In genomic region chr4:64774626-64775025, GRCh38 we compare ENCODE assay signal across 21 cellular contexts.
DNase-seq lines count a peak whose midpoint lies in the region; ATAC-seq, FAIRE-seq and TF ChIP-seq lines count a peak whose summit lies in the region.
"Had no signal": no experiment of that assay in that cellular context is flagged by ENCODE, and none has a peak within 500 bp of the region (broad histone marks: within the 10 kb centered on the region; RNA-seq: fewer than 3 reads in every experiment).

No MANE protein-coding gene starts in this region.

- no peak for ATAC-seq in sciatic nerve
- ATAC-seq: A549, HCT116 had no signal

- H3K4me3 ChIP-seq in astrocyte of the spinal cord (ENCODE audit: low read depth, low read length): no peak overlapping the region
- no peak overlapping the region for H3K4me3 ChIP-seq in mesenchymal stem cell (ENCODE audit: insufficient read depth in 1 of 2, low read depth in 1 of 2, low read length in 2 of 2)
- H3K4me3 ChIP-seq: A549, BLaER1, MG63, SJCRH30 had no signal

- H2BK15ac ChIP-seq in mesenchymal stem cell (ENCODE audit: low read depth, poor library complexity, severe bottlenecking): no peak overlapping the region

- peak; percentile 16 for FAIRE-seq in D721Med (lab: Jason Lieb, UNC)
- no peak for FAIRE-seq in H54 (lab: Jason Lieb, UNC)
- FAIRE-seq: A549 had no signal

- H2AK5ac ChIP-seq in mesenchymal stem cell (ENCODE audit: low read length, severe bottlenecking): no peak overlapping the region

- H3K9ac ChIP-seq in mesenchymal stem cell (ENCODE audit: low read length): no peak overlapping the region
- H3K9ac ChIP-seq: BLaER1 had no signal

- no peak overlapping the region for H4K8ac ChIP-seq in mesenchymal stem cell (ENCODE audit: low read length)

- H3K4me1 ChIP-seq in mesenchymal stem cell (ENCODE audit: control insufficient read depth, insufficient read depth, low read depth, low read length): no peaks in the 10 kb centered on the region
- H3K4me1 ChIP-seq: A549, BLaER1 had no signal

- CTCF ChIA-PET in HEK293T (lab: Yijun Ruan, JAX): no interaction called here

- H2BK12ac ChIP-seq in mesenchymal stem cell (ENCODE audit: low read length in 2 of 2): no peak overlapping the region

- no peak overlapping the region for H3K14ac ChIP-seq in mesenchymal stem cell (ENCODE audit: low read length in 2 of 2)

- no peak for DNase-seq in D721Med (ENCODE audit: insufficient read length, low spot score)
- peak; percentile 15 for DNase-seq in LHCN-M2 (ENCODE audit: low read depth)
- peak; percentile 63 for DNase-seq in astrocyte of the spinal cord (ENCODE audit: low read depth, low spot score)
- DNase-seq in mesenchymal stem cell: peak; percentile 27
- DNase-seq in HEK293T (ENCODE audit: extremely low spot score): no peak
- no peak for DNase-seq in sciatic nerve (ENCODE audit: low spot score)
- no peak for DNase-seq in effector CD8-positive, alpha-beta T cell (lab: John Stamatoyannopoulos, UW)
- DNase-seq in H54 (ENCODE audit: insufficient read length, low spot score): no peak
- DNase-seq: Calu3; CD4-positive, alpha-beta memory T cell; DMS53; KG1; MG63; NCI-H1092; NCI-H1436 treated with DMSO at 0.1 percent for 48 hours; NCI-H2029; NCI-H526 had no signal

- no peaks in the 10 kb centered on the region for H3K27me3 ChIP-seq in mesenchymal stem cell (ENCODE audit: control insufficient read depth in 1 of 2, insufficient read depth in 1 of 2, low read length in 2 of 2)
- H3K27me3 ChIP-seq: BLaER1, MG63, SJCRH30 had no signal

- WGBS in mesenchymal stem cell: 43% methylated on average over 3 of the region's 3 CpGs

- intact Hi-C loops in sciatic nerve (cut with DNase I): no loop called here

- TF ChIP-seq CTCF in D721Med (IDR thresholded peaks at IDR 0.05; ENCODE audit: insufficient read depth, missing control alignments) (no peak), astrocyte of the spinal cord (IDR thresholded peaks at IDR 0.05; ENCODE audit: low read depth, low read length) (no peak)

- in situ Hi-C loops in astrocyte of the spinal cord (cut with HindIII; ENCODE audit: low sequenced_read_pairs): no loop called here

- POLR2A ChIA-PET in HEK293T (lab: Yijun Ruan, JAX): no interaction called here

- H2BK5ac ChIP-seq in mesenchymal stem cell (ENCODE audit: low read depth, low read length, poor library complexity, severe bottlenecking): no peak overlapping the region

- H2BK120ac ChIP-seq in mesenchymal stem cell (ENCODE audit: low read depth, low read length): no peak overlapping the region

- no peak overlapping the region for H2AFZ ChIP-seq in mesenchymal stem cell (ENCODE audit: low read depth, low read length)

- no peak overlapping the region for H3K27ac ChIP-seq in mesenchymal stem cell (ENCODE audit: low read length, poor library complexity, severe bottlenecking)
- H3K27ac ChIP-seq: A549, BLaER1, SJCRH30 had no signal

- no peak overlapping the region for H3K4ac ChIP-seq in mesenchymal stem cell (ENCODE audit: low read depth in 1 of 2, low read length in 2 of 2)

- no peak for TF ChIP-seq POLR2A in H54 (IDR thresholded peaks at IDR 0.05; ENCODE audit: low read depth, low read length)

- H3K36me3 ChIP-seq in mesenchymal stem cell (ENCODE audit: control insufficient read depth in 1 of 2, insufficient read depth in 2 of 2, low read depth in 1 of 2, low read length in 2 of 2): no peaks in the 10 kb centered on the region
- H3K36me3 ChIP-seq: BLaER1, MG63, SJCRH30 had no signal

- no peak overlapping the region for H3K4me2 ChIP-seq in mesenchymal stem cell (ENCODE audit: low read length, poor library complexity, severe bottlenecking)
- H3K4me2 ChIP-seq: A549, BLaER1 had no signal

- no peak overlapping the region for H3K23ac ChIP-seq in mesenchymal stem cell (ENCODE audit: low read length in 2 of 2)

- H4K91ac ChIP-seq in mesenchymal stem cell (ENCODE audit: low read length): no peak overlapping the region

- H3K9me3 ChIP-seq in mesenchymal stem cell (ENCODE audit: control insufficient read depth, low read length): no peaks in the 10 kb centered on the region
- H3K9me3 ChIP-seq: A549, BLaER1, MG63, SJCRH30 had no signal

- H3K79me1 ChIP-seq in mesenchymal stem cell (replicated peaks; ENCODE audit: low read length, poor library complexity, severe bottlenecking): no peaks in the 10 kb centered on the region

- H3K18ac ChIP-seq in mesenchymal stem cell (ENCODE audit: low read depth in 1 of 2, low read length in 2 of 2): no peak overlapping the region

TF ChIP-seq in HEK293T, 16 proteins besides CTCF, POLR2A, EP300 and RAD21:
- TF ChIP-seq PKNOX1 (IDR thresholded peaks at IDR 0.05): no peak
- TF ChIP-seq LEF1 (IDR thresholded peaks at IDR 0.05; ENCODE audit: borderline replicate concordance): no peak
- TF ChIP-seq FOXA1 (IDR thresholded peaks at IDR 0.05): no peak
- no peak for TF ChIP-seq ARNT (IDR thresholded peaks at IDR 0.05)
- TF ChIP-seq ELF4 (IDR thresholded peaks at IDR 0.05): no peak
- TF ChIP-seq CTBP1 (IDR thresholded peaks at IDR 0.05; ENCODE audit: borderline replicate concordance): no peak
- TF ChIP-seq SP1 (IDR thresholded peaks at IDR 0.05): no peak
- no peak for TF ChIP-seq ZNF384 (IDR thresholded peaks at IDR 0.05)
- TF ChIP-seq L3MBTL2 (conservative IDR thresholded peaks at IDR 0.05): no peak
- TF ChIP-seq TARDBP (IDR thresholded peaks at IDR 0.05): no peak
- no peak for TF ChIP-seq BHLHE40 (IDR thresholded peaks at IDR 0.05; ENCODE audit: borderline replicate concordance)
- TF ChIP-seq HDGF (IDR thresholded peaks at IDR 0.05; ENCODE audit: borderline replicate concordance): no peak
TF ChIP-seq in HEK293T: peak in this region for 0.

Comparison
In these comparisons a context has a peak if more than half of its experiments do, and no peak if none do; other contexts are left out.
1. DNase-seq: peak in LHCN-M2 (single experiment), astrocyte of the spinal cord (single experiment) and mesenchymal stem cell (single experiment); none in D721Med (single experiment), HEK293T (single experiment), sciatic nerve (single experiment), effector CD8-positive, alpha-beta T cell (single experiment) and H54 (single experiment).